14 cellular contexts compared by ENCODE assay signal in the genomic region with DNA sequence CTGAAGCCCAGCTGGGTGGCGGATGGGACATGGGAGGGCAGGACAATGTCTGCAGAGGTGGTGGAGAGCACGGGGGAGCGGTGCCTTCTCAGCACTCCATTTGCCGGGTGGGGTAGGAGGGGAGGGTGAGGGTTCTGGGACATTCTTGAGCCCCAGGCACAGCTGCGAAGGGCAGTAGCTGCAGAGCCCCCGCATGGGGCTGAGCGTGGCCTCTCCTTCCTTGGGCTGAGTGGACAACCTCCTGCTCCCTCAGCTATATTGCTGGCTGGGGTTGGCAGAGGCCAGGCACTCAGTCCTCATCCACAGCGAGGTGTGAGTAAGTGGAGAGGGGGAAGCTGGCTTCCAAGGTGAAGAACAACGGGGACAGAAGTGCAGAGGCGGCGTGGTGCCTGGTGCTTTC.
"Had no signal": no experiment of that assay in that cellular context is flagged by ENCODE, and none has a peak within 500 bp of the region (broad histone marks: within the 10 kb centered on the region; RNA-seq: fewer than 3 reads in every experiment).

No MANE protein-coding gene starts in this region.

- H3K9me3 ChIP-seq: mucosa of descending colon, prostate gland, vagina had no signal

- DNase-seq: activated CD4-positive, alpha-beta memory T cell treated with anti-CD3 and anti-CD28 coated beads, Interleukin-2, amount 10 ng/mL, durations not matched to agents 7 days and 5 days; activated CD4-positive, alpha-beta T cell treated with anti-CD3 and anti-CD28 coated beads for 36 hours; activated effector memory CD4-positive, alpha-beta T cell treated with Interleukin-2 at 50 U/mL for 16 hours; activated T-cell treated with anti-CD3 and anti-CD28 coated beads, Interleukin-2, amount 50 U/mL, for 4 hours; left colon; mucosa of descending colon; naive thymus-derived CD8-positive, alpha-beta T cell; stimulated activated CD4-positive, alpha-beta T cell treated with anti-CD3 and anti-CD28 coated beads, Interleukin-4, amount 100 ng/mL, for 1 hour; WERI-Rb-1 had no signal

- H3K4me3 ChIP-seq: lung, mucosa of descending colon, prostate gland, vagina had no signal

- H3K36me3 ChIP-seq: prostate gland, vagina, WERI-Rb-1 had no signal

- H3K27ac ChIP-seq: prostate gland, vagina, WERI-Rb-1 had no signal

- H3K27me3 ChIP-seq: vagina had no signal

- H3K4me1 ChIP-seq: prostate gland had no signal

- FAIRE-seq: colon, endometrium had no signal
